Comparison of ENCODE assay signal across 8 cellular contexts in genomic region chr2:238060542-238061309, GRCh38. TPM values are rescaled to one million over a fixed set of nuclear protein-coding genes. Genes with fewer than 3 reads are reported as not detected.
DNase-seq lines count a peak whose midpoint lies in the region; ATAC-seq, FAIRE-seq and TF ChIP-seq lines count a peak whose summit lies in the region.

Gene SCLY (plus strand): TSS chr2:238061001. CDS start chr2:238061055, 54 bp downstream.

- TF ChIP-seq CTCF in AG09309 (IDR thresholded peaks at IDR 0.05; ENCODE audit: control insufficient read depth, insufficient read depth, low read depth, low read length, missing control alignments), result no peak
- TF ChIP-seq CTCF in keratinocyte (optimal IDR thresholded peaks at IDR 0.05 in 1 of 3, IDR thresholded peaks at IDR 0.05 in 1 of 3, conservative IDR thresholded peaks at IDR 0.05 in 1 of 3; ENCODE audit: extremely low read depth in 1 of 3, insufficient read depth in 2 of 3, low read length in 3 of 3), result no peak

- H3K4me2 ChIP-seq in keratinocyte (ENCODE audit: control insufficient read depth, extremely low read depth, insufficient read depth, low read depth, low read length), result peak within 1 kb of the TSS; percentile 96

- no peaks in the 10 kb centered on the region for H3K9me1 ChIP-seq in keratinocyte (ENCODE audit: control insufficient read depth, extremely low read depth, insufficient read depth, low read length)

- H4K20me1 ChIP-seq in keratinocyte (ENCODE audit: control insufficient read depth, extremely low read depth, insufficient read depth, low read length), result no peaks in the 10 kb centered on the region

- peak within 1 kb of the TSS; percentile 96 for H3K4me3 ChIP-seq in AG09309 (ENCODE audit: control insufficient read depth, low read depth, low read length)
- H3K4me3 ChIP-seq in keratinocyte (ENCODE audit: control insufficient read depth in 2 of 3, extremely low read depth in 1 of 3, insufficient read depth in 2 of 3, low read depth in 1 of 3, low read length in 3 of 3), result peak within 1 kb of the TSS; percentile 79 to 96 (median 90)

- peak within 1 kb of the TSS; percentile 79 for H3K27ac ChIP-seq in keratinocyte (ENCODE audit: control insufficient read depth, insufficient read depth, low read length)

- H3K79me2 ChIP-seq in keratinocyte (ENCODE audit: control insufficient read depth, insufficient read depth, low read length), result peaks cover 13% of the 10 kb centered on the region

- peak; percentile 96 for ATAC-seq in GM19025 (IDR thresholded peaks at IDR 0.05; ENCODE audit: low read depth, unreplicated experiment)
- peak; percentile 93 for ATAC-seq in HG03342 (IDR thresholded peaks at IDR 0.05; ENCODE audit: unreplicated experiment)
- ATAC-seq in activated CD4-positive, CD25-positive, alpha-beta regulatory T cell treated with anti-CD3 and anti-CD28 coated beads, Interleukin-2, amount 50 U/mL, for 24 hours, result peak; percentile 98 to 99

- dilution Hi-C loops in keratinocyte (cut with MboI; ENCODE audit: extremely low pct_ligation_motif_present, low sequenced_read_pairs), result no loop called here

- peak; percentile 62 for FAIRE-seq in keratinocyte (lab: Jason Lieb, UNC)

- H3K9me3 ChIP-seq in keratinocyte (ENCODE audit: control insufficient read depth, low read depth, low read length), result no peaks in the 10 kb centered on the region

- peaks cover 13% of the 10 kb centered on the region for H3K4me1 ChIP-seq in keratinocyte (ENCODE audit: control insufficient read depth, extremely low read depth, insufficient read depth, low read length)

- no peaks in the 10 kb centered on the region for H3K27me3 ChIP-seq in keratinocyte (ENCODE audit: control insufficient read depth, extremely low read depth, insufficient read depth, low read length)

- H3K36me3 ChIP-seq in keratinocyte (ENCODE audit: control insufficient read depth in 2 of 2, extremely low read depth in 1 of 2, insufficient read depth in 2 of 2, low read length in 2 of 2), result peaks cover 4 to 10% of the 10 kb centered on the region in 2 experiments

- H3K9ac ChIP-seq in keratinocyte (ENCODE audit: control insufficient read depth, extremely low read depth, insufficient read depth, low read length), result peak within 1 kb of the TSS; percentile 81

- DNase-seq in AG09309 (ENCODE audit: low read depth), result peak; percentile 79
- peak; percentile 87 for DNase-seq in NCI-H446 treated with DMSO at 0.1 percent for 48 hours (lab: John Stamatoyannopoulos, UW)
- peak; percentile 97 for DNase-seq in cerebellar cortex (ENCODE audit: low spot score)
- DNase-seq in keratinocyte (ENCODE audit: low read depth, low spot score), result peak; percentile 56
- DNase-seq in stimulated activated CD4-positive, alpha-beta T cell treated with anti-CD3 and anti-CD28 coated beads, Interleukin-15, amount 100 ng/mL, for 1 hour (ENCODE audit: low read depth in 1 of 2, low spot score in 1 of 2), result peak; percentile 94 to 95

- H2AFZ ChIP-seq in keratinocyte (ENCODE audit: control insufficient read depth, low read length), result peak within 1 kb of the TSS; percentile 92

RNA-seq across cellular contexts. Expression of gene SCLY, which starts in this region (rescaled TPM):
- 11.4 to 11.9 TPM (median 11.8 TPM) in 3 replicates for polyA plus RNA-seq in keratinocyte
- 3.2 TPM for polyA plus RNA-seq in keratinocyte (2011; ENCODE audit: low read depth)
- polyA plus RNA-seq in keratinocyte (2011; cell fraction: cytosol; rRNA removed), result 10.3 and 12.1 TPM in 2 replicates
- 14.2 and 15.5 TPM in 2 replicates for polyA plus RNA-seq in keratinocyte (2011; cell fraction: nucleus; rRNA removed)
- 5.4 and 13.8 TPM in 2 replicates for polyA plus RNA-seq in keratinocyte (2012; ENCODE audit: low replicate concordance)
- 11.0 to 21.0 TPM (median 15.0 TPM) in 3 replicates for polyA minus RNA-seq in keratinocyte
- 18.4 TPM for polyA minus RNA-seq in keratinocyte (2011; cell fraction: cytosol; rRNA and poly(A)+ RNA removed)
- 8.4 and 13.3 TPM in 2 replicates for polyA minus RNA-seq in keratinocyte (2011; cell fraction: nucleus; rRNA and poly(A)+ RNA removed)

Comparison
In these comparisons a context has a peak if more than half of its experiments do, and no peak if none do; other contexts are left out.
1. Peak in every context shown above with its lines: DNase-seq, ATAC-seq, H3K4me3 ChIP-seq and H3K27ac ChIP-seq.